Comparison of ENCODE assay signal across 8 cellular contexts in the genomic region with DNA sequence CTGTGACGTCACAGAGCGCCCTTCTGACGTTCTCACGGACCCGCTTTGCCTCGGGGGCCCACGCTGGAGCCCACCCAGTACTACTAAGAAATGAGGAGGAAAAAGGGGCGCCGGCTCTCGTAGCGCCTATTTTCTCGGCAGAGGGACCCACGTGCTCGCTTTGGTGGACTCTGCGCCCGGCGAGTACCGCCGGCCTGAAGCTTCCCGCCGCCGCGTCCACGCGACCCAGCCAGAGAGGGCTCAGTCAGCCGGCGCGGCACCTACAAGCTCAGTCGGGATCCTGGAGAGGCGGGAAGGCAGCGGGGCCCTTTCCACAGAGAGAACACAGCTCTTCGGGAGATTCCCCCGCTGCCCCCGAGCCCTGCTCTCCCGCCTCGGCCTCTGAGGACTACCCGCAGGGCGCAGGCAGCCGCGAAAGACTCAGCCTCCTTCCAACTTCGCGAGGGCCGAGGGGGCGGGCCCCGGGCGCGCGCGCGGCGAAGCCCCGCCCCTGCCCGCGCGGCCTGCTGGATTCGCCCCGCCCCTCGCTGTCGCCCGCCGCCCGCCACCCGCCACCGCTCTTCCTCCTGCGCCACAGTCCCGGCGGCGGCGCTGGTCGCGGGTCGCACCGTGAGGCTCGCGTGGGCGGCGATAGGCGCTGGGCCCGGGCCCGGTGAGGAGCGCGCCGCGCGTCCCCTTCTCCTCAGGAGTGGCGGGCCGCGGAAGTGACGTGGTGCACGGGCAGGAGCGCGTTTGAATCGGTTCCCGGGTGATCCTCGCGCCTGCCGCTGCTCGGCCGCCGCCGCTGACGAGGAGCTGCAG. TPM values are rescaled to one million over a fixed set of nuclear protein-coding genes. Genes with fewer than 3 reads are reported as not detected.
DNase-seq lines count a peak whose midpoint lies in the region; ATAC-seq lines count a peak whose summit lies in the region.

Gene SMCHD1 (plus strand): TSS at position 574 of the 801 bp plus-strand sequence. CDS start 350 bp downstream, outside the sequence.

- no peaks in the 10 kb centered on the region for H3K27me3 ChIP-seq in BLaER1 treated with 17β-estradiol and CSF1 and Interleukin-3, amounts not matched to agents 10 nM and 100 nM

- peaks cover 0 to 8% (median 6%) of the 10 kb centered on the region in 11 experiments; a peak in 16 of 22 replicates for H3K9me3 ChIP-seq in BLaER1 treated with 17β-estradiol and CSF1 and Interleukin-3, amounts not matched to agents 10 nM and 100 nM (replicated peaks in 1 of 11)

- DNase-seq in GM19240 (ENCODE audit: insufficient read length, low spot score) (peak; percentile 67), NCI-H526 (lab: John Stamatoyannopoulos, UW) (peak; percentile 32 to 76), cortex of kidney (lab: John Stamatoyannopoulos, UW) (peak; percentile 19), left lobe of liver (ENCODE audit: low spot score) (peak; percentile 95)
- peak; percentile 83 for DNase-seq in activated CD4-positive, alpha-beta T cell treated with anti-CD3 and anti-CD28 coated beads, Interleukin-2, amount 50 U/mL, for 1 hour
- peak; percentile 91 for DNase-seq in stimulated activated CD4-positive, alpha-beta T cell treated with anti-CD3 and anti-CD28 coated beads, Interleukin-2, amount 100 ng/mL, for 4 hours (ENCODE audit: low read depth)

- H4K20me1 ChIP-seq in BLaER1 treated with 17β-estradiol and CSF1 and Interleukin-3, amounts not matched to agents 10 nM and 100 nM, result peaks cover 27 to 46% (median 40%) of the 10 kb centered on the region in 11 experiments; a peak in 21 of 22 replicates

- H3K4me2 ChIP-seq in BLaER1 treated with 17β-estradiol and CSF1 and Interleukin-3, amounts not matched to agents 10 nM and 100 nM, result peak within 1 kb of the TSS; percentile 89 to 99 (median 92)

- peak within 1 kb of the TSS; percentile 93 to 99 (median 97) for H3K9ac ChIP-seq in BLaER1 treated with 17β-estradiol and CSF1 and Interleukin-3, amounts not matched to agents 10 nM and 100 nM

- peak; percentile 64 for ATAC-seq in HG03442 (IDR thresholded peaks at IDR 0.05; ENCODE audit: unreplicated experiment)
- ATAC-seq in left lobe of liver, result peak; percentile 89

- H3K4me1 ChIP-seq in BLaER1 treated with 17β-estradiol and CSF1 and Interleukin-3, amounts not matched to agents 10 nM and 100 nM, result peaks cover 34 to 47% (median 42%) of the 10 kb centered on the region in 10 experiments

- H3K36me3 ChIP-seq in BLaER1 treated with 17β-estradiol and CSF1 and Interleukin-3, amounts not matched to agents 10 nM and 100 nM, result peaks cover 0 to 16% (median 14%) of the 10 kb centered on the region in 11 experiments; a peak in 19 of 22 replicates

- peak within 1 kb of the TSS; percentile 78 to 99 (median 94) for H3K4me3 ChIP-seq in BLaER1 treated with 17β-estradiol and CSF1 and Interleukin-3, amounts not matched to agents 10 nM and 100 nM

- H3K27ac ChIP-seq in BLaER1 treated with 17β-estradiol and CSF1 and Interleukin-3, amounts not matched to agents 10 nM and 100 nM, result peak within 1 kb of the TSS; percentile 91 to 98 (median 96)

RNA-seq across cellular contexts. Expression of gene SMCHD1, which starts in this region (rescaled TPM):
- 15.2 TPM for total RNA-seq in left lobe of liver

Comparison
In these comparisons a context has a peak if more than half of its experiments do, and no peak if none do; other contexts are left out.
1. Peak in every context shown above with its lines: DNase-seq, ATAC-seq, H3K4me3 ChIP-seq and H3K27ac ChIP-seq.
2. DNase-seq: peak in every context shown above with its lines; median percentile 95 in left lobe of liver; 91 in stimulated activated CD4-positive, alpha-beta T cell treated with anti-CD3 and anti-CD28 coated beads, Interleukin-2, amount 100 ng/mL, for 4 hours; 83 in activated CD4-positive, alpha-beta T cell treated with anti-CD3 and anti-CD28 coated beads, Interleukin-2, amount 50 U/mL, for 1 hour; 67 in GM19240; 54 in NCI-H526; 19 in cortex of kidney.